16 cellular contexts compared by ENCODE assay signal in genomic region chr6:157077251-157077650, GRCh38.
"Had no signal": no experiment of that assay in that cellular context is flagged by ENCODE, and none has a peak within 500 bp of the region (broad histone marks: within the 10 kb centered on the region; RNA-seq: fewer than 3 reads in every experiment).

No MANE protein-coding gene starts in this region.

- H3K27ac ChIP-seq: epithelial cell of prostate, thyroid gland, uterus had no signal

- H3K27me3 ChIP-seq: thyroid gland, uterus had no signal

- H3K4me3 Mint-ChIP-seq: brain; effector memory CD8-positive, alpha-beta T cell had no signal

- H3K4me1 ChIP-seq: uterus had no signal

- ATAC-seq: effector memory CD8-positive, alpha-beta T cell had no signal

- H3K27me3 Mint-ChIP-seq: brain; effector memory CD8-positive, alpha-beta T cell had no signal

- DNase-seq: activated CD4-positive, alpha-beta T cell treated with anti-CD3 and anti-CD28 coated beads, Interleukin-2, amount 50 U/mL, for 4 hours; activated naive CD4-positive, alpha-beta T cell treated with anti-CD3 and anti-CD28 coated beads, Interleukin-2, amount 50 U/mL, for 16 hours; central memory CD4-positive, alpha-beta T cell; dermis blood vessel endothelial cell; effector memory CD8-positive, alpha-beta T cell; foreskin melanocyte; head of caudate nucleus; midbrain; retina; stimulated activated CD4-positive, alpha-beta T cell treated with anti-CD3 and anti-CD28 coated beads, Interleukin-12 subunit alpha, Interleukin-12 subunit beta, amount 100 ng/mL, for 4 hours; stimulated activated CD4-positive, alpha-beta T cell treated with anti-CD3 and anti-CD28 coated beads, Interleukin-2, amount 100 ng/mL, for 24 hours; thyroid gland; uterus had no signal

- H3K4me3 ChIP-seq: lung, thyroid gland, uterus had no signal

- H3K9me3 Mint-ChIP-seq: brain; effector memory CD8-positive, alpha-beta T cell had no signal
